In the genomic region with DNA sequence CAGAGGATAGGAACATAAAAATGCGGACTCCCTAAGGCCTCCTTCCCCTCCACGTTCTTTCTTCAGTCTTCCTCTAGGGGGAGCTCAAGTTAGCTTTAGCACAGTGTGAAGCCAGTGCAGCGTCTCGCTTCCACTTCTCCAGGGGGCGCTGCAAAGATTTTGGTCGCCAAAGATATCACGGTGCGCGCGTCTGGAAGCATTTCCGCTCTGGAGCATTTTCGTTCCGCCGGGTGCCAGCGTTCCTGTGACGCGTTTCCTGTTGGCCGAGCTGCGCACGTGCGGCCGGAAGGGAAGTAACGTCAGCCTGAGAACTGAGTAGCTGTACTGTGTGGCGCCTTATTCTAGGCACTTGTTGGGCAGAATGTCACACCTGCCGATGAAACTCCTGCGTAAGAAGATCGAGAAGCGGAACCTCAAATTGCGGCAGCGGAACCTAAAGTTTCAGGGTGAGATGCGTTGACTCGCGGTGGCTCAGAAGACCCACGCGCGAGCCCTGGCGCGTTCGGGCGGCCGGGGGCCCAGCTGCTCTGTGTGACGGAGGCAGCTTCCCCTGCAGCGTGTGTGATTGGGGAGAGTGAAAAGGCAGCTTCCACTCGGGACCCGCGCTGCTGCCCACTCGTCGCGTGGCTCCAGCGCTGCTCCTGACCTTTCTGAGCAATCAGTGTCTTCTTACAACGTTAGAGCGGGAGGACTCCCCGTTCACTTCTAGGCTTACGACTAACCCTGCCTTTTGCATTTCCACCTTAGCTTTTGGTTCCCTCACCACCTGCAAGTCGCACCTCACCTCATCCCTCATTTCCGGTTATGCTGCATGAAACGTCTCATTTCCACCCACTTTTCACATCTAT, we compare ENCODE assay signal across 7 cellular contexts.
DNase-seq lines count a peak whose midpoint lies in the region; ATAC-seq and TF ChIP-seq lines count a peak whose summit lies in the region.

A gene (plus strand): TSS at position 275 of the 848 bp plus-strand sequence. CDS start 87 bp downstream, at position 362.

- in situ Hi-C loops in astrocyte of the spinal cord (cut with HindIII; ENCODE audit: low sequenced_read_pairs), result no loop called here

- TF ChIP-seq POLR2A in GM18505 (IDR thresholded peaks at IDR 0.05; ENCODE audit: borderline replicate concordance, extremely low read depth, insufficient read depth, insufficient read length), result peak; percentile 89

- H3K4me3 ChIP-seq in astrocyte of the spinal cord (ENCODE audit: low read depth, low read length) (peak within 1 kb of the TSS; percentile 93), retinal pigment epithelial cell (ENCODE audit: low read length) (peak within 1 kb of the TSS; percentile 97)

- DNase-seq in NCI-H2029 treated with DMSO at 0.1 percent for 48 hours (lab: John Stamatoyannopoulos, UW), result peak; percentile 95
- peak; percentile 94 for DNase-seq in T1000 (lab: John Stamatoyannopoulos, UW)
- DNase-seq in astrocyte of the spinal cord (ENCODE audit: low read depth, low spot score), result peak; percentile 98
- peak; percentile 96 to 97 for DNase-seq in hippocampal formation (lab: John Stamatoyannopoulos, UW)
- DNase-seq in retinal pigment epithelial cell (ENCODE audit: low read depth), result peak; percentile 89

- peak; percentile 95 for ATAC-seq in GM18505 (IDR thresholded peaks at IDR 0.05; ENCODE audit: unreplicated experiment)
- peak; percentile 96 for ATAC-seq in HG02981 (IDR thresholded peaks at IDR 0.05; ENCODE audit: unreplicated experiment)

- TF ChIP-seq CTCF in astrocyte of the spinal cord (IDR thresholded peaks at IDR 0.05; ENCODE audit: low read depth, low read length) (peak; percentile 100), retinal pigment epithelial cell (conservative IDR thresholded peaks at IDR 0.05; ENCODE audit: low read depth, low read length) (peak; percentile 100)

Comparison
In these comparisons a context has a peak if more than half of its experiments do, and no peak if none do; other contexts are left out.
1. Peak in every context shown above with its lines: DNase-seq, ATAC-seq and H3K4me3 ChIP-seq.